In genomic region chr16:31507929-31508705, GRCh38 we compare ENCODE assay signal across 8 cellular contexts. TPM values are rescaled to one million over a fixed set of nuclear protein-coding genes. Genes with fewer than 3 reads are reported as not detected.
DNase-seq lines count a peak whose midpoint lies in the region; ATAC-seq, FAIRE-seq and TF ChIP-seq lines count a peak whose summit lies in the region.

RUSF1 (minus strand) TSS chr16:31508391; CDS start chr16:31508373, 18 bp downstream.

- peak; percentile 9 for TF ChIP-seq CTCF in left ventricle myocardium inferior (IDR thresholded peaks at IDR 0.05; ENCODE audit: borderline replicate concordance)
- peak in 2 of 4 experiments; percentile 6 to 28 for TF ChIP-seq CTCF in prostate gland (IDR thresholded peaks at IDR 0.05)

- intact Hi-C loops in T-helper 1 cell treated with Interleukin-12 subunit alpha and Interleukin-12 subunit beta and Interleukin-4 antibody, amounts not matched to agents 30 ng/mL and 1 ng/mL, for 36 hours (cut with micrococcal nuclease): loop anchor here (1.0 to 5.0 kb wide), 6 partner anchors 21 to 436 kb away; partner anchors contain the start of genes ARMC5, ZNF646 and ZNF668
- intact Hi-C loops in left ventricle myocardium inferior (cut with micrococcal nuclease) (no loop called here), prostate gland (cut with DNase I) (loop anchor here (5.0 to 10.0 kb wide), 2 partner anchors 194 to 367 kb away; partner anchors contain the start of gene ZNF267)

- TF ChIP-seq POLR2A in GM12891 (IDR thresholded peaks at IDR 0.05; ENCODE audit: low read depth, low read length): peak; percentile 80
- TF ChIP-seq POLR2A in prostate gland (IDR thresholded peaks at IDR 0.05): peak; percentile 85

- DNase-seq in GM12891 (ENCODE audit: insufficient read length, low spot score): peak; percentile 82
- peak; percentile 79 for DNase-seq in NCI-H1105 treated with DMSO at 0.1 percent for 48 hours (lab: John Stamatoyannopoulos, UW)
- peak; percentile 79 for DNase-seq in amniotic epithelial cell (ENCODE audit: low read depth)
- DNase-seq in left ventricle myocardium inferior: peak; percentile 93
- peak; percentile 91 for DNase-seq in prostate gland (ENCODE audit: low spot score)
- peak; percentile 91 for DNase-seq in ureter (ENCODE audit: low spot score)

- FAIRE-seq in GM12891 (lab: Jason Lieb, UNC): peak; percentile 79

- under 1% methylated on average over 45 of the region's 65 CpGs for WGBS in prostate gland

- H3K27me3 ChIP-seq in left ventricle myocardium inferior (ENCODE audit: low read depth): no peaks in the 10 kb centered on the region
- H3K27me3 ChIP-seq in prostate gland (replicated peaks; ENCODE audit: insufficient read depth): no peaks in the 10 kb centered on the region

- H3K27ac ChIP-seq in left ventricle myocardium inferior (replicated peaks) (peak within 1 kb of the TSS; percentile 96), prostate gland (peak within 1 kb of the TSS; percentile 82 to 88)

- ATAC-seq in HG02642 (IDR thresholded peaks at IDR 0.05; ENCODE audit: poor library complexity, unreplicated experiment): peak; percentile 92

- peaks cover 12% of the 10 kb centered on the region for H3K36me3 ChIP-seq in left ventricle myocardium inferior
- H3K36me3 ChIP-seq in prostate gland: no peaks in the 10 kb centered on the region

- H3K4me1 ChIP-seq in left ventricle myocardium inferior (peaks cover 71% of the 10 kb centered on the region), prostate gland (replicated peaks) (peaks cover 8% of the 10 kb centered on the region)

- peak within 1 kb of the TSS; percentile 95 for H3K4me3 ChIP-seq in left ventricle myocardium inferior
- H3K4me3 ChIP-seq in prostate gland: peak within 1 kb of the TSS; percentile 89 to 92

- H3K9me3 ChIP-seq in left ventricle myocardium inferior (replicated peaks) (no peaks in the 10 kb centered on the region), prostate gland (no peaks in the 10 kb centered on the region)

TF ChIP-seq in GM12891, 5 proteins besides CTCF, POLR2A, EP300 and RAD21:
- TF ChIP-seq POU2F2 (IDR thresholded peaks at IDR 0.05; ENCODE audit: low read depth, low read length): no peak
- TF ChIP-seq PAX5 (IDR thresholded peaks at IDR 0.05; ENCODE audit: insufficient read depth, low read length, severe bottlenecking): no peak
- TF ChIP-seq TAF1 (IDR thresholded peaks at IDR 0.05; ENCODE audit: low read depth, low read length): peak; percentile 64; the same call in 1 of the 2 replicates
- no peak for TF ChIP-seq SPI1 (IDR thresholded peaks at IDR 0.05; ENCODE audit: low read depth, low read length)
- TF ChIP-seq POLR2AphosphoS5 (IDR thresholded peaks at IDR 0.05; ENCODE audit: low read depth, low read length): peak; percentile 85

RNA-seq across cellular contexts. Expression of gene RUSF1, which starts in this region (rescaled TPM):
- 29.6 TPM for polyA plus RNA-seq in GM12891 (2012; ENCODE audit: low read depth, missing spikeins)
- 40.0 and 45.7 TPM in 2 replicates for total RNA-seq in T-helper 1 cell treated with Interleukin-12 subunit alpha and Interleukin-12 subunit beta and Interleukin-4 antibody, amounts not matched to agents 30 ng/mL and 1 ng/mL, for 36 hours
- total RNA-seq in left ventricle myocardium inferior: 20.6 TPM
- total RNA-seq in prostate gland: 100 to 1,000 TPM; 142 to 153 TPM
- total RNA-seq in ureter: 85.6 TPM

Comparison
In these comparisons a context has a peak if more than half of its experiments do, and no peak if none do; other contexts are left out.
1. Peak in every context shown above with its lines: DNase-seq, ATAC-seq, H3K4me3 ChIP-seq and H3K27ac ChIP-seq.